Comparison of ENCODE assay signal across 8 cellular contexts in genomic region chr16:89395150-89396142, GRCh38.
DNase-seq lines count a peak whose midpoint lies in the region; ATAC-seq and TF ChIP-seq lines count a peak whose summit lies in the region.

No MANE protein-coding gene starts in this region.

- no peaks in the 10 kb centered on the region for H3K9me3 ChIP-seq in RWPE2 (ENCODE audit: severe bottlenecking)
- H3K9me3 ChIP-seq in neutrophil, result no peaks in the 10 kb centered on the region

- peak overlapping the region; percentile 90 for H3K27ac ChIP-seq in RWPE2 (ENCODE audit: poor library complexity, severe bottlenecking)
- H3K27ac ChIP-seq in neutrophil, result peak overlapping the region; percentile 46

- no peak overlapping the region for H3K4me3 ChIP-seq in RWPE2 (ENCODE audit: severe bottlenecking)
- H3K4me3 ChIP-seq in neutrophil (ENCODE audit: low read depth in 1 of 2, low read length in 1 of 2), result no peak overlapping the region

- peak; percentile 97 for DNase-seq in ELR (ENCODE audit: low read depth)
- peak; percentile 93 for DNase-seq in RWPE2 (ENCODE audit: low spot score)
- DNase-seq in fibroblast of gingiva (ENCODE audit: low read depth), result peak; percentile 97
- no peak for DNase-seq in NOMO-1 (lab: John Stamatoyannopoulos, UW; ENCODE audit: unreplicated experiment in 2 of 2)

- peak; percentile 93 for ATAC-seq in RWPE2 (ENCODE audit: low read depth)
- no peak for ATAC-seq in HG03432 (IDR thresholded peaks at IDR 0.05; ENCODE audit: unreplicated experiment)
- no peak for ATAC-seq in HG02642 (IDR thresholded peaks at IDR 0.05; ENCODE audit: poor library complexity, unreplicated experiment)
- ATAC-seq in HG03457 (IDR thresholded peaks at IDR 0.05; ENCODE audit: unreplicated experiment), result no peak

- H3K36me3 ChIP-seq in RWPE2 (ENCODE audit: low read depth) (peaks cover 23% of the 10 kb centered on the region), neutrophil (no peaks in the 10 kb centered on the region)

- H3K27me3 ChIP-seq in RWPE2 (ENCODE audit: insufficient read depth, poor library complexity, severe bottlenecking), result no peaks in the 10 kb centered on the region
- no peaks in the 10 kb centered on the region for H3K27me3 ChIP-seq in neutrophil

- TF ChIP-seq CTCF in RWPE2 (IDR thresholded peaks at IDR 0.05; ENCODE audit: poor library complexity, severe bottlenecking) (no peak), neutrophil (IDR thresholded peaks at IDR 0.05) (no peak)

- H3K4me1 ChIP-seq in RWPE2 (ENCODE audit: insufficient read depth, poor library complexity, severe bottlenecking) (peaks cover 40% of the 10 kb centered on the region), neutrophil (ENCODE audit: control insufficient read depth in 1 of 2, insufficient read depth in 1 of 2, low read depth in 1 of 2, low read length in 1 of 2) (peaks cover 35 to 42% of the 10 kb centered on the region in 2 experiments)

Comparison
In these comparisons a context has a peak if more than half of its experiments do, and no peak if none do; other contexts are left out.
1. DNase-seq: peak in ELR (single experiment), RWPE2 (single experiment) and fibroblast of gingiva (single experiment); none in NOMO-1 (0 of 2).